In genomic region chr11:35138058-35138457, GRCh38 we compare ENCODE assay signal across 11 cellular contexts. TPM values are rescaled to one million over a fixed set of nuclear protein-coding genes. Genes with fewer than 3 reads are reported as not detected.
DNase-seq lines count a peak whose midpoint lies in the region; ATAC-seq and TF ChIP-seq lines count a peak whose summit lies in the region.
"Had no signal": no experiment of that assay in that cellular context is flagged by ENCODE, and none has a peak within 500 bp of the region (broad histone marks: within the 10 kb centered on the region; RNA-seq: fewer than 3 reads in every experiment).

No MANE protein-coding gene starts in this region.

- H3K4me3 ChIP-seq in thoracic aorta, result peak overlapping the region; percentile 95

- H3K36me3 Mint-ChIP-seq in activated CD8-positive, alpha-beta memory T cell treated with anti-CD3 and anti-CD28 coated beads, Interleukin-2, amount 10 ng/mL, durations not matched to agents 7 days and 5 days, result peaks cover 26% of the 10 kb centered on the region
- H3K36me3 Mint-ChIP-seq in activated naive CD8-positive, alpha-beta T cell, result peaks cover 16% of the 10 kb centered on the region
- H3K36me3 Mint-ChIP-seq in immature natural killer cell, result peaks cover 0 to 5% (median 3%) of the 10 kb centered on the region in 3 donors

- peaks cover 10% of the 10 kb centered on the region for H3K27me3 Mint-ChIP-seq in activated CD8-positive, alpha-beta memory T cell treated with anti-CD3 and anti-CD28 coated beads, Interleukin-2, amount 10 ng/mL, durations not matched to agents 7 days and 5 days
- H3K27me3 Mint-ChIP-seq in activated naive CD8-positive, alpha-beta T cell, result no peaks in the 10 kb centered on the region
- peaks cover 2 to 17% (median 17%) of the 10 kb centered on the region in 3 donors for H3K27me3 Mint-ChIP-seq in immature natural killer cell (ENCODE audit: low read depth in 3 of 3)

- H3K27ac ChIP-seq in thoracic aorta, result peak overlapping the region in 1 of 2 donors; percentile 97

- no peaks in the 10 kb centered on the region for H3K9me3 ChIP-seq in thoracic aorta

- intact Hi-C loops in Right ventricle myocardium inferior (cut with DNase I), result no loop called here

- H3K4me1 ChIP-seq in thoracic aorta (ENCODE audit: control insufficient read depth in 1 of 2, low read depth in 2 of 2), result peaks cover 13 to 35% of the 10 kb centered on the region in 2 donors

- DNase-seq in activated CD8-positive, alpha-beta memory T cell treated with anti-CD3 and anti-CD28 coated beads, Interleukin-2, amount 10 ng/mL, durations not matched to agents 7 days and 5 days, result no peak
- DNase-seq in activated CD8-positive, alpha-beta memory T cell treated with anti-CD3 and anti-CD28 coated beads, Interleukin-2, amount 50 U/mL, for 48 hours, result no peak
- no peak for DNase-seq in immature natural killer cell
- DNase-seq in thoracic aorta (ENCODE audit: low spot score), result no peak
- no peak for DNase-seq in Right ventricle myocardium inferior (ENCODE audit: missing footprints)
- no peak for DNase-seq in NCI-H1417 treated with DMSO at 0.1 percent for 48 hours (lab: John Stamatoyannopoulos, UW)
- DNase-seq: activated effector memory CD4-positive, alpha-beta T cell treated with anti-CD3 and anti-CD28 coated beads, Interleukin-2, amount 50 U/mL, for 16 hours; MV-4-11; occipital lobe had no signal

- H3K27ac Mint-ChIP-seq in activated CD8-positive, alpha-beta memory T cell treated with anti-CD3 and anti-CD28 coated beads, Interleukin-2, amount 10 ng/mL, durations not matched to agents 7 days and 5 days, result peak overlapping the region; percentile 92
- H3K27ac Mint-ChIP-seq in activated naive CD8-positive, alpha-beta T cell, result peak overlapping the region; percentile 98
- H3K27ac Mint-ChIP-seq in immature natural killer cell, result peak overlapping the region; percentile 54 to 95 (median 86)

- H3K36me3 ChIP-seq in thoracic aorta, result no peaks in the 10 kb centered on the region

- TF ChIP-seq CTCF in thoracic aorta (IDR thresholded peaks at IDR 0.05), result no peak

- no peaks in the 10 kb centered on the region for H3K27me3 ChIP-seq in thoracic aorta (replicated peaks; ENCODE audit: insufficient read depth)

- H3K4me3 Mint-ChIP-seq in activated CD8-positive, alpha-beta memory T cell treated with anti-CD3 and anti-CD28 coated beads, Interleukin-2, amount 10 ng/mL, durations not matched to agents 7 days and 5 days, result peak overlapping the region; percentile 90
- H3K4me3 Mint-ChIP-seq in activated naive CD8-positive, alpha-beta T cell, result peak overlapping the region; percentile 98
- H3K4me3 Mint-ChIP-seq in immature natural killer cell, result peak overlapping the region; percentile 94 to 98 (median 96)

- no peak for ATAC-seq in activated CD8-positive, alpha-beta memory T cell treated with anti-CD3 and anti-CD28 coated beads, Interleukin-2, amount 10 ng/mL, durations not matched to agents 7 days and 5 days
- ATAC-seq in thoracic aorta (ENCODE audit: insufficient number of reproducible peaks, low FRiP score, low read depth) (no peak), Right ventricle myocardium inferior (no peak), HG02798 (IDR thresholded peaks at IDR 0.05; ENCODE audit: poor library complexity, unreplicated experiment) (no peak)

- CTCF ChIA-PET in activated CD8-positive, alpha-beta memory T cell treated with anti-CD3 and anti-CD28 coated beads, Interleukin-2, amount 10 ng/mL, durations not matched to agents 7 days and 5 days (lab: Charles Lee), result interaction anchor here (0.6 to 1.8 kb wide), 3 partner anchors 15 to 108 kb away, joined by 3 to 6 read pairs (median 4); no protein-coding TSS in a partner anchor

- peaks cover 44% of the 10 kb centered on the region for H3K4me1 Mint-ChIP-seq in activated CD8-positive, alpha-beta memory T cell treated with anti-CD3 and anti-CD28 coated beads, Interleukin-2, amount 10 ng/mL, durations not matched to agents 7 days and 5 days
- H3K4me1 Mint-ChIP-seq in activated naive CD8-positive, alpha-beta T cell (ENCODE audit: low read depth), result peaks cover 43% of the 10 kb centered on the region
- peaks cover 57 to 60% of the 10 kb centered on the region in 2 donors for H3K4me1 Mint-ChIP-seq in immature natural killer cell

- no peaks in the 10 kb centered on the region for H3K9me3 Mint-ChIP-seq in activated CD8-positive, alpha-beta memory T cell treated with anti-CD3 and anti-CD28 coated beads, Interleukin-2, amount 10 ng/mL, durations not matched to agents 7 days and 5 days (ENCODE audit: low read depth)
- peaks cover 5% of the 10 kb centered on the region for H3K9me3 Mint-ChIP-seq in activated naive CD8-positive, alpha-beta T cell (ENCODE audit: low read depth)
- H3K9me3 Mint-ChIP-seq in immature natural killer cell, result no peaks in the 10 kb centered on the region

RNA-seq across cellular contexts. Expression of gene CD44, which starts 0.9 kb away (rescaled TPM):
- total RNA-seq in activated CD8-positive, alpha-beta memory T cell treated with anti-CD3 and anti-CD28 coated beads, Interleukin-2, amount 10 ng/mL, durations not matched to agents 7 days and 5 days, result 100 to 1,000 TPM; 212 to 294 TPM
- 100 to 1,000 TPM; 213 to 247 (median 216) TPM for polyA plus RNA-seq in immature natural killer cell
- total RNA-seq in thoracic aorta (100 to 1,000 TPM; 321 to 613 TPM), Right ventricle myocardium inferior (19.9 TPM)

Comparison
In these comparisons a context has a peak if more than half of its experiments do, and no peak if none do; other contexts are left out.
1. RNA of gene CD44, which starts 0.9 kb away (total RNA-seq): 321 to 613 TPM in thoracic aorta and 212 to 294 TPM in activated CD8-positive, alpha-beta memory T cell treated with anti-CD3 and anti-CD28 coated beads, Interleukin-2, amount 10 ng/mL, durations not matched to agents 7 days and 5 days; 19.9 TPM in Right ventricle myocardium inferior (single experiment); every median in the first group is over 10 times any median in the second.
2. Peak in every context shown above with its lines, with median percentiles within 50 percentile points of each other: H3K27ac Mint-ChIP-seq and H3K4me3 Mint-ChIP-seq.